1 cellular context compared by ENCODE assay signal in the genomic region with DNA sequence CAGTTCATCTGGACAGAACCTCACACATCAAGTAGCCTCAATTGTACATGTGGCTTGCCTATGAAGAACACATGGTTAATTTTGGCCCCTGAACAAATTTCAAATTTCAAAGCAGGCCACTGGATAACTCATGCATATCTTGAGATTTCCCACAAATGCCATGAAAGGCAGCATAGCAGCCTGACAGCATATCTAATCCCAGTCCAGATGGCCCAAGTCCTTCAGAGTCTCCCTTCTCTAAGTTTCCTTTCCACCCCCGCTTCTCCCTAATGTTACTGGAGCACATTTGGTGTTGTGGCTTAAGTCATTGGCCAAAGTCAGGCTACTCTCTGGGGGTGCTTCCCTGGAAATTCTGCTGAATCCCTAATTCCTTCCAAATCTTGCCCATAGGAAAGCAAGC.
TF ChIP-seq lines count a peak whose summit lies in the region.

No MANE protein-coding gene starts in this region.

TF ChIP-seq in K562, 482 proteins besides CTCF, POLR2A, EP300 and RAD21:
- TF ChIP-seq, protein P1, sequence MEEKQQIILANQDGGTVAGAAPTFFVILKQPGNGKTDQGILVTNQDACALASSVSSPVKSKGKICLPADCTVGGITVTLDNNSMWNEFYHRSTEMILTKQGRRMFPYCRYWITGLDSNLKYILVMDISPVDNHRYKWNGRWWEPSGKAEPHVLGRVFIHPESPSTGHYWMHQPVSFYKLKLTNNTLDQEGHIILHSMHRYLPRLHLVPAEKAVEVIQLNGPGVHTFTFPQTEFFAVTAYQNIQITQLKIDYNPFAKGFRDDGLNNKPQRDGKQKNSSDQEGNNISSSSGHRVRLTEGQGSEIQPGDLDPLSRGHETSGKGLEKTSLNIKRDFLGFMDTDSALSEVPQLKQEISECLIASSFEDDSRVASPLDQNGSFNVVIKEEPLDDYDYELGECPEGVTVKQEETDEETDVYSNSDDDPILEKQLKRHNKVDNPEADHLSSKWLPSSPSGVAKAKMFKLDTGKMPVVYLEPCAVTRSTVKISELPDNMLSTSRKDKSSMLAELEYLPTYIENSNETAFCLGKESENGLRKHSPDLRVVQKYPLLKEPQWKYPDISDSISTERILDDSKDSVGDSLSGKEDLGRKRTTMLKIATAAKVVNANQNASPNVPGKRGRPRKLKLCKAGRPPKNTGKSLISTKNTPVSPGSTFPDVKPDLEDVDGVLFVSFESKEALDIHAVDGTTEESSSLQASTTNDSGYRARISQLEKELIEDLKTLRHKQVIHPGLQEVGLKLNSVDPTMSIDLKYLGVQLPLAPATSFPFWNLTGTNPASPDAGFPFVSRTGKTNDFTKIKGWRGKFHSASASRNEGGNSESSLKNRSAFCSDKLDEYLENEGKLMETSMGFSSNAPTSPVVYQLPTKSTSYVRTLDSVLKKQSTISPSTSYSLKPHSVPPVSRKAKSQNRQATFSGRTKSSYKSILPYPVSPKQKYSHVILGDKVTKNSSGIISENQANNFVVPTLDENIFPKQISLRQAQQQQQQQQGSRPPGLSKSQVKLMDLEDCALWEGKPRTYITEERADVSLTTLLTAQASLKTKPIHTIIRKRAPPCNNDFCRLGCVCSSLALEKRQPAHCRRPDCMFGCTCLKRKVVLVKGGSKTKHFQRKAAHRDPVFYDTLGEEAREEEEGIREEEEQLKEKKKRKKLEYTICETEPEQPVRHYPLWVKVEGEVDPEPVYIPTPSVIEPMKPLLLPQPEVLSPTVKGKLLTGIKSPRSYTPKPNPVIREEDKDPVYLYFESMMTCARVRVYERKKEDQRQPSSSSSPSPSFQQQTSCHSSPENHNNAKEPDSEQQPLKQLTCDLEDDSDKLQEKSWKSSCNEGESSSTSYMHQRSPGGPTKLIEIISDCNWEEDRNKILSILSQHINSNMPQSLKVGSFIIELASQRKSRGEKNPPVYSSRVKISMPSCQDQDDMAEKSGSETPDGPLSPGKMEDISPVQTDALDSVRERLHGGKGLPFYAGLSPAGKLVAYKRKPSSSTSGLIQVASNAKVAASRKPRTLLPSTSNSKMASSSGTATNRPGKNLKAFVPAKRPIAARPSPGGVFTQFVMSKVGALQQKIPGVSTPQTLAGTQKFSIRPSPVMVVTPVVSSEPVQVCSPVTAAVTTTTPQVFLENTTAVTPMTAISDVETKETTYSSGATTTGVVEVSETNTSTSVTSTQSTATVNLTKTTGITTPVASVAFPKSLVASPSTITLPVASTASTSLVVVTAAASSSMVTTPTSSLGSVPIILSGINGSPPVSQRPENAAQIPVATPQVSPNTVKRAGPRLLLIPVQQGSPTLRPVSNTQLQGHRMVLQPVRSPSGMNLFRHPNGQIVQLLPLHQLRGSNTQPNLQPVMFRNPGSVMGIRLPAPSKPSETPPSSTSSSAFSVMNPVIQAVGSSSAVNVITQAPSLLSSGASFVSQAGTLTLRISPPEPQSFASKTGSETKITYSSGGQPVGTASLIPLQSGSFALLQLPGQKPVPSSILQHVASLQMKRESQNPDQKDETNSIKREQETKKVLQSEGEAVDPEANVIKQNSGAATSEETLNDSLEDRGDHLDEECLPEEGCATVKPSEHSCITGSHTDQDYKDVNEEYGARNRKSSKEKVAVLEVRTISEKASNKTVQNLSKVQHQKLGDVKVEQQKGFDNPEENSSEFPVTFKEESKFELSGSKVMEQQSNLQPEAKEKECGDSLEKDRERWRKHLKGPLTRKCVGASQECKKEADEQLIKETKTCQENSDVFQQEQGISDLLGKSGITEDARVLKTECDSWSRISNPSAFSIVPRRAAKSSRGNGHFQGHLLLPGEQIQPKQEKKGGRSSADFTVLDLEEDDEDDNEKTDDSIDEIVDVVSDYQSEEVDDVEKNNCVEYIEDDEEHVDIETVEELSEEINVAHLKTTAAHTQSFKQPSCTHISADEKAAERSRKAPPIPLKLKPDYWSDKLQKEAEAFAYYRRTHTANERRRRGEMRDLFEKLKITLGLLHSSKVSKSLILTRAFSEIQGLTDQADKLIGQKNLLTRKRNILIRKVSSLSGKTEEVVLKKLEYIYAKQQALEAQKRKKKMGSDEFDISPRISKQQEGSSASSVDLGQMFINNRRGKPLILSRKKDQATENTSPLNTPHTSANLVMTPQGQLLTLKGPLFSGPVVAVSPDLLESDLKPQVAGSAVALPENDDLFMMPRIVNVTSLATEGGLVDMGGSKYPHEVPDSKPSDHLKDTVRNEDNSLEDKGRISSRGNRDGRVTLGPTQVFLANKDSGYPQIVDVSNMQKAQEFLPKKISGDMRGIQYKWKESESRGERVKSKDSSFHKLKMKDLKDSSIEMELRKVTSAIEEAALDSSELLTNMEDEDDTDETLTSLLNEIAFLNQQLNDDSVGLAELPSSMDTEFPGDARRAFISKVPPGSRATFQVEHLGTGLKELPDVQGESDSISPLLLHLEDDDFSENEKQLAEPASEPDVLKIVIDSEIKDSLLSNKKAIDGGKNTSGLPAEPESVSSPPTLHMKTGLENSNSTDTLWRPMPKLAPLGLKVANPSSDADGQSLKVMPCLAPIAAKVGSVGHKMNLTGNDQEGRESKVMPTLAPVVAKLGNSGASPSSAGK (IDR thresholded peaks at IDR 0.05): peak; percentile 45
- TF ChIP-seq SREBF1 (IDR thresholded peaks at IDR 0.05; ENCODE audit: borderline replicate concordance, low read depth, low read length): no peak
